In genomic region chr7:123718773-123719480, GRCh38 we compare ENCODE assay signal across 1 cellular context.
TF ChIP-seq lines count a peak whose summit lies in the region.

No MANE protein-coding gene starts in this region.

TF ChIP-seq in GM23338, 12 proteins besides CTCF, POLR2A, EP300 and RAD21 (continued from another document):
- no peak for TF ChIP-seq ETS1 (IDR thresholded peaks at IDR 0.05)
- TF ChIP-seq EZH2 (IDR thresholded peaks at IDR 0.05; ENCODE audit: low read depth, unreplicated experiment), result no peak
- no peak for TF ChIP-seq ZNF462 (CRISPR knock-in tag; IDR thresholded peaks at IDR 0.05)
- TF ChIP-seq ZNF331 (CRISPR knock-in tag; IDR thresholded peaks at IDR 0.05; ENCODE audit: low read depth), result no peak
